In the genomic region with DNA sequence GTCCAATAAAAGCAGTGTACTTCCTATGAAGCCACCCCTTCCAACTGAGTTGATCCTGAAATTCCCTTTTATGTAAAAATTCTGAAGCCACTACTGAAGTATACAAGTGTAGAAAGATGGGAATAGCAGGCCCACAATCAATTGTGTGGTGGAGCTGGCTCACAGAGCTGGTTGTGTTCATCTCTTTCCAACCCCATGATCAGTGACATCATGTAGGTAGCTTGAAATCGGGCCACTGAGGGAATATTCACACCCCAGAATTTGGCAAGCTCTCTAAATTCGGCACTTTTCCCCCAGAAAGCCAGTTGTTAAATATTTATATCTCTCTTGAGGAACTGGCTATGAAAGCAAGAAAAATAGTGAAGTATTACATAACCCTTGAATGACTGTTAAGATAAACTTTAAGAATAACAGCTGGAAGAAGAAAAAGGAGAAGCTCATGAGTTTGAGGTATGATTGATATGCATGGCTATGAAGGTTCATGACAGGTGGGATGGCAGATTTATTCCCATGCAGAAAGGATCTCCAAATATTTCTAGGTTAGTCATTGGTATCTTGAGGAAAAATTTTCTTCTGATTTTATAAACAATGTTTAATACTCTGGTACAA, we compare ENCODE assay signal across 21 cellular contexts. TPM values are rescaled to one million over a fixed set of nuclear protein-coding genes. Genes with fewer than 3 reads are reported as not detected.
DNase-seq lines count a peak whose midpoint lies in the region; ATAC-seq, FAIRE-seq and TF ChIP-seq lines count a peak whose summit lies in the region.
"Had no signal": no experiment of that assay in that cellular context is flagged by ENCODE, and none has a peak within 500 bp of the region (broad histone marks: within the 10 kb centered on the region; RNA-seq: fewer than 3 reads in every experiment).

No MANE protein-coding gene starts in this region.

- WGBS in small intestine, 3 donors: 60 to 97% (median 82%) methylated on average over 2 of the region's 2 CpGs

- no peak overlapping the region for H3K4me3 ChIP-seq in CD4-positive, CD25-positive, alpha-beta regulatory T cell (ENCODE audit: low read depth, low read length)
- H3K4me3 ChIP-seq in osteoblast (ENCODE audit: insufficient read depth, low read length): no peak overlapping the region
- H3K4me3 ChIP-seq in small intestine (ENCODE audit: low read depth in 1 of 2, low read length in 2 of 2): no peak overlapping the region
- H3K4me3 ChIP-seq: HAP-1, PC-9, upper lobe of left lung had no signal

- H3K9me3 ChIP-seq in CD4-positive, CD25-positive, alpha-beta regulatory T cell (ENCODE audit: control insufficient read depth in 2 of 2, low read length in 2 of 2): no peaks in the 10 kb centered on the region
- H3K9me3 ChIP-seq in osteoblast (ENCODE audit: low read depth, low read length): no peaks in the 10 kb centered on the region
- H3K9me3 ChIP-seq in small intestine (ENCODE audit: control insufficient read depth, low read depth): no peaks in the 10 kb centered on the region
- H3K9me3 ChIP-seq: HAP-1, upper lobe of left lung had no signal

- peaks cover 0 to 2% (median 0%) of the 10 kb centered on the region in 7 donors for H3K9me3 Mint-ChIP-seq in CD4-positive, CD25-positive, alpha-beta regulatory T cell
- H3K9me3 Mint-ChIP-seq in central memory CD8-positive, alpha-beta T cell: no peaks in the 10 kb centered on the region
- H3K9me3 Mint-ChIP-seq: activated naive CD4-positive, alpha-beta T cell treated with anti-CD3 and anti-CD28 coated beads for 36 hours had no signal

- CTCF ChIA-PET in GM10248 (lab: Yijun Ruan, JAX): no interaction called here

- H3K79me2 ChIP-seq in osteoblast (ENCODE audit: insufficient read depth, low read length): no peaks in the 10 kb centered on the region

- TF ChIP-seq CTCF in osteoblast (IDR thresholded peaks at IDR 0.05; ENCODE audit: extremely low read depth, low read depth, low read length): no peak
- TF ChIP-seq CTCF in GM10248 (IDR thresholded peaks at IDR 0.05; ENCODE audit: control extremely low read depth, extremely low read depth, low read depth, missing control alignments): no peak

- no peak for DNase-seq in CD4-positive, CD25-positive, alpha-beta regulatory T cell
- peak; percentile 90 for DNase-seq in NOMO-1 treated with DMSO at 0.1 percent for 48 hours (lab: John Stamatoyannopoulos, UW; ENCODE audit: unreplicated experiment)
- DNase-seq in central memory CD8-positive, alpha-beta T cell (ENCODE audit: low spot score in 2 of 2): no peak
- DNase-seq in osteoblast (ENCODE audit: insufficient read length, low spot score, missing footprints): peak; percentile 50
- DNase-seq in HK-2 (ENCODE audit: unreplicated experiment): no peak
- no peak for DNase-seq in small intestine
- DNase-seq in GM10248 (ENCODE audit: extremely low spot score): no peak
- DNase-seq: activated naive CD4-positive, alpha-beta T cell treated with anti-CD3 and anti-CD28 coated beads for 36 hours; activated T-cell treated with anti-CD3 and anti-CD28 coated beads for 4 hours; foreskin fibroblast; NCI-H1092; NCI-H2107; NCI-H524 treated with DMSO at 0.1 percent for 48 hours; PC-9; upper lobe of left lung had no signal

- no peak for FAIRE-seq in small intestine (lab: Jason Lieb, UNC)
- FAIRE-seq: colon, GM19239 had no signal

- no peaks in the 10 kb centered on the region for H4K20me1 ChIP-seq in osteoblast (ENCODE audit: insufficient read depth, low read length)

- peaks cover 14% of the 10 kb centered on the region for H3K36me3 ChIP-seq in CD4-positive, CD25-positive, alpha-beta regulatory T cell (ENCODE audit: control insufficient read depth, insufficient read depth, low read length)
- no peaks in the 10 kb centered on the region for H3K36me3 ChIP-seq in osteoblast (ENCODE audit: insufficient read depth, low read length)
- no peaks in the 10 kb centered on the region for H3K36me3 ChIP-seq in small intestine (ENCODE audit: control insufficient read depth in 2 of 2, insufficient read depth in 2 of 2, low read length in 2 of 2)
- H3K36me3 ChIP-seq: HAP-1, upper lobe of left lung had no signal

- no peak overlapping the region for H3K27ac ChIP-seq in CD4-positive, CD25-positive, alpha-beta regulatory T cell (ENCODE audit: insufficient read depth, low read length, poor library complexity, severe bottlenecking)
- no peak overlapping the region for H3K27ac ChIP-seq in osteoblast (ENCODE audit: low read depth, low read length)
- no peak overlapping the region for H3K27ac ChIP-seq in small intestine (ENCODE audit: low read depth in 1 of 2, low read length in 1 of 2)
- H3K27ac ChIP-seq: PC-9, upper lobe of left lung had no signal

- POLR2A ChIA-PET in GM10248 (lab: Yijun Ruan, JAX): no interaction called here

- peak overlapping the region in 1 of 4 donors; percentile 57 for H3K4me3 Mint-ChIP-seq in CD4-positive, CD25-positive, alpha-beta regulatory T cell
- H3K4me3 Mint-ChIP-seq in central memory CD8-positive, alpha-beta T cell: no peak overlapping the region
- H3K4me3 Mint-ChIP-seq: activated naive CD4-positive, alpha-beta T cell treated with anti-CD3 and anti-CD28 coated beads for 36 hours; IgD-negative memory B cell; stimulated activated naive CD8-positive, alpha-beta T cell treated with anti-CD3 and anti-CD28 coated beads, Interleukin-15, Interleukin-2, amounts not matched to agents 100 ng/mL and 50 ng/mL, for 24 hours had no signal

- peaks cover 56 to 89% (median 74%) of the 10 kb centered on the region in 4 donors for H3K4me1 Mint-ChIP-seq in CD4-positive, CD25-positive, alpha-beta regulatory T cell
- peaks cover 75% of the 10 kb centered on the region for H3K4me1 Mint-ChIP-seq in central memory CD8-positive, alpha-beta T cell

- no peak overlapping the region for H3K4me2 ChIP-seq in osteoblast (ENCODE audit: insufficient read depth, low read length)
- H3K4me2 ChIP-seq: PC-9 had no signal

- peaks cover 21% of the 10 kb centered on the region for H3K36me3 Mint-ChIP-seq in CD4-positive, CD25-positive, alpha-beta regulatory T cell
- peaks cover 10% of the 10 kb centered on the region for H3K36me3 Mint-ChIP-seq in central memory CD8-positive, alpha-beta T cell (ENCODE audit: insufficient read depth)

- H3K4me1 ChIP-seq in CD4-positive, CD25-positive, alpha-beta regulatory T cell (ENCODE audit: control insufficient read depth, insufficient read depth, low read length, poor library complexity, severe bottlenecking): peaks cover 34% of the 10 kb centered on the region
- no peaks in the 10 kb centered on the region for H3K4me1 ChIP-seq in osteoblast (ENCODE audit: insufficient read depth, low read length)
- peaks cover 0 to 5% of the 10 kb centered on the region in 2 donors for H3K4me1 ChIP-seq in small intestine (ENCODE audit: control insufficient read depth in 2 of 2, insufficient read depth in 1 of 2, low read depth in 1 of 2, low read length in 1 of 2)
- H3K4me1 ChIP-seq: upper lobe of left lung had no signal

- no peak for ATAC-seq in CD4-positive, CD25-positive, alpha-beta regulatory T cell (ENCODE audit: low read depth in 2 of 2)
- no peak for ATAC-seq in central memory CD8-positive, alpha-beta T cell (replicated peaks; ENCODE audit: extremely low read depth, poor library complexity, severe bottlenecking)
- no peak for ATAC-seq in HG02610 (IDR thresholded peaks at IDR 0.05; ENCODE audit: unreplicated experiment)

- H2AFZ ChIP-seq in osteoblast (ENCODE audit: low read length): no peak overlapping the region
- H2AFZ ChIP-seq: PC-9 had no signal

- no peaks in the 10 kb centered on the region for H3K27me3 ChIP-seq in CD4-positive, CD25-positive, alpha-beta regulatory T cell (ENCODE audit: control insufficient read depth, insufficient read depth, low read length)
- H3K27me3 ChIP-seq in osteoblast (ENCODE audit: insufficient read depth, low read length) (no peaks in the 10 kb centered on the region), small intestine (ENCODE audit: control insufficient read depth in 2 of 2, insufficient read depth in 2 of 2, low read length in 2 of 2) (no peaks in the 10 kb centered on the region)
- H3K27me3 ChIP-seq: upper lobe of left lung had no signal

- peak overlapping the region in 2 of 3 donors; percentile 22 to 44 for H3K27ac Mint-ChIP-seq in CD4-positive, CD25-positive, alpha-beta regulatory T cell
- H3K27ac Mint-ChIP-seq in central memory CD8-positive, alpha-beta T cell (ENCODE audit: low read depth): peak overlapping the region; percentile 58
- H3K27ac Mint-ChIP-seq: activated naive CD4-positive, alpha-beta T cell treated with anti-CD3 and anti-CD28 coated beads for 36 hours; IgD-negative memory B cell; stimulated activated naive CD8-positive, alpha-beta T cell treated with anti-CD3 and anti-CD28 coated beads, Interleukin-15, Interleukin-2, amounts not matched to agents 100 ng/mL and 50 ng/mL, for 24 hours had no signal

- no peaks in the 10 kb centered on the region for H3K27me3 Mint-ChIP-seq in CD4-positive, CD25-positive, alpha-beta regulatory T cell
- no peaks in the 10 kb centered on the region for H3K27me3 Mint-ChIP-seq in central memory CD8-positive, alpha-beta T cell
- H3K27me3 Mint-ChIP-seq: IgD-negative memory B cell; stimulated activated naive CD8-positive, alpha-beta T cell treated with anti-CD3 and anti-CD28 coated beads, Interleukin-15, Interleukin-2, amounts not matched to agents 100 ng/mL and 50 ng/mL, for 24 hours had no signal

RNA-seq across cellular contexts. Expression of gene GPRIN3, which starts 38.9 kb away (rescaled TPM):
- 78.9 TPM for total RNA-seq in CD4-positive, CD25-positive, alpha-beta regulatory T cell
- 10 to 100 TPM; 11.7 to 13.4 (median 12.6) TPM for polyA plus RNA-seq in CD4-positive, CD25-positive, alpha-beta regulatory T cell
- under 0.01 and 0.29 TPM in 2 replicates for total RNA-seq in osteoblast
- 1 to 10 TPM; 1.4 to 3.7 (median 2.2) TPM for polyA plus RNA-seq in small intestine

Comparison
In these comparisons a context has a peak if more than half of its experiments do, and no peak if none do; other contexts are left out.
1. DNase-seq: peak in NOMO-1 treated with DMSO at 0.1 percent for 48 hours (single experiment) and osteoblast (single experiment); none in CD4-positive, CD25-positive, alpha-beta regulatory T cell (0 of 3), central memory CD8-positive, alpha-beta T cell (0 of 2), HK-2 (single experiment), small intestine (single experiment) and GM10248 (single experiment).
2. RNA of gene GPRIN3, which starts 38.9 kb away (total RNA-seq): 78.9 TPM in CD4-positive, CD25-positive, alpha-beta regulatory T cell (single experiment); under 0.01 to 0.29 TPM in osteoblast; every median in the first group is over 10 times any median in the second.